ENCODE assay signal across 25 cellular contexts in the genomic region with DNA sequence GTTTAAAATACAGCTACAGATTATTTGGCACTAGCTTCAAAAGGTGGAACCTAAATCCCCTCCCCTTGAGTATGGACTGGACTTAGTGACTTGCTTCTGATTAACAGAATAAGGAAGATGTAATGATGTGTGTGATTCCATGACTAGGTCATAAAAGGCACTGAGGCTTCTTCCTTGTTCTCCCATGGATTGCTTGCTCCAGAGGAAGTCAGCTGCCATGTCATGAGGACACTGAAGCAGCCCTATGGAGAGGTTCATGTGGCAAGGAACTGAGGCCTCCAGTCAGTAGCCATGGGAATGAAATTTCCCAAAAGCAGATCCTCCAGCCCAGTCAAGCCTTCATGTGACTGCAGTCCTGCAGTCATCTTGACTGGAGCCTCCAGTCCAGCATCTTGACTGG. TPM values are rescaled to one million over a fixed set of nuclear protein-coding genes. Genes with fewer than 3 reads are reported as not detected.
A peak's percentile ranks its signal among the peaks of the same experiment; 100 is the strongest.
DNase-seq lines count a peak whose midpoint lies in the region; ATAC-seq, FAIRE-seq and TF ChIP-seq lines count a peak whose summit lies in the region.
"Had no signal": no experiment of that assay in that cellular context is flagged by ENCODE, and none has a peak within 500 bp of the region (broad histone marks: within the 10 kb centered on the region; RNA-seq: fewer than 3 reads in every experiment).

No MANE protein-coding gene starts in this region.

- H3K4me2 ChIP-seq in keratinocyte (ENCODE audit: control insufficient read depth, extremely low read depth, insufficient read depth, low read depth, low read length) = no peak overlapping the region
- H3K4me2 ChIP-seq: KMS-11 had no signal

- H4K20me1 ChIP-seq in keratinocyte (ENCODE audit: control insufficient read depth, extremely low read depth, insufficient read depth, low read length) = no peaks in the 10 kb centered on the region

- H3K9ac ChIP-seq in keratinocyte (ENCODE audit: control insufficient read depth, extremely low read depth, insufficient read depth, low read length) = no peak overlapping the region
- H3K9ac ChIP-seq: KMS-11 had no signal

- H3K79me2 ChIP-seq in keratinocyte (ENCODE audit: control insufficient read depth, insufficient read depth, low read length) = peaks cover 33% of the 10 kb centered on the region

- H3K27me3 ChIP-seq in keratinocyte (ENCODE audit: control insufficient read depth, extremely low read depth, insufficient read depth, low read length) = no peaks in the 10 kb centered on the region
- H3K27me3 ChIP-seq in upper lobe of right lung = no peaks in the 10 kb centered on the region
- H3K27me3 ChIP-seq: BE2C, Peyer's patch, SJCRH30 had no signal

- TF ChIP-seq CTCF in keratinocyte (optimal IDR thresholded peaks at IDR 0.05 in 1 of 3, IDR thresholded peaks at IDR 0.05 in 1 of 3, conservative IDR thresholded peaks at IDR 0.05 in 1 of 3; ENCODE audit: extremely low read depth in 1 of 3, insufficient read depth in 2 of 3, low read length in 3 of 3) = no peak
- no peak for TF ChIP-seq CTCF in upper lobe of right lung (IDR thresholded peaks at IDR 0.05)

- dilution Hi-C loops in keratinocyte (cut with MboI; ENCODE audit: extremely low pct_ligation_motif_present, low sequenced_read_pairs) = no loop called here

- no peak overlapping the region for H2AFZ ChIP-seq in keratinocyte (ENCODE audit: control insufficient read depth, low read length)

- ATAC-seq in activated naive CD8-positive, alpha-beta T cell treated with anti-CD3 and anti-CD28 coated beads, Interleukin-2, amount 50 U/mL, for 24 hours = no peak
- ATAC-seq in activated T-helper 17 cell treated with anti-CD3 and anti-CD28 coated beads, Interleukin-2, amount 50 U/mL, for 72 hours (replicated peaks) = no peak
- ATAC-seq in upper lobe of right lung (peak; percentile 74), HG03159 (IDR thresholded peaks at IDR 0.05; ENCODE audit: unreplicated experiment) (no peak)

- H3K9me3 ChIP-seq in keratinocyte (ENCODE audit: control insufficient read depth, low read depth, low read length) = no peaks in the 10 kb centered on the region
- H3K9me3 ChIP-seq in upper lobe of right lung = no peaks in the 10 kb centered on the region
- H3K9me3 ChIP-seq: BE2C, Peyer's patch had no signal

- no peak for DNase-seq in activated naive CD8-positive, alpha-beta T cell treated with anti-CD3 and anti-CD28 coated beads, Interleukin-2, amount 50 U/mL, for 24 hours
- DNase-seq in keratinocyte (ENCODE audit: low read depth, low spot score) = no peak
- no peak for DNase-seq in upper lobe of right lung
- no peak for DNase-seq in DMS114 treated with DMSO at 0.1 percent for 48 hours (lab: John Stamatoyannopoulos, UW; ENCODE audit: unreplicated experiment)
- DNase-seq in AML-193 (lab: John Stamatoyannopoulos, UW) = no peak
- DNase-seq: BE2C; CD4-positive, CD25-positive, alpha-beta regulatory T cell; GOT3; HCEC 1CT; NCI-H1092 treated with DMSO at 0.1 percent for 48 hours; NCI-H146; NCI-H2029 treated with DMSO at 0.1 percent for 48 hours; NCI-H2171 treated with DMSO at 0.1 percent for 48 hours; NCI-H524 treated with DMSO at 0.1 percent for 48 hours; NCI-H82; Peyer's patch; SJCRH30 had no signal

- H3K9me3 Mint-ChIP-seq in activated naive CD8-positive, alpha-beta T cell (ENCODE audit: low read depth) = peaks cover 4% of the 10 kb centered on the region
- H3K9me3 Mint-ChIP-seq in activated naive CD8-positive, alpha-beta T cell treated with anti-CD3 and anti-CD28 coated beads, Interleukin-2, amount 50 U/mL, for 24 hours = no peaks in the 10 kb centered on the region
- no peaks in the 10 kb centered on the region for H3K9me3 Mint-ChIP-seq in activated T-helper 17 cell treated with anti-CD3 and anti-CD28 coated beads, Interleukin-2, amount 50 U/mL, for 72 hours

- H3K27ac Mint-ChIP-seq in activated naive CD8-positive, alpha-beta T cell = peak overlapping the region; percentile 7
- H3K27ac Mint-ChIP-seq in activated naive CD8-positive, alpha-beta T cell treated with anti-CD3 and anti-CD28 coated beads, Interleukin-2, amount 50 U/mL, for 24 hours = no peak overlapping the region
- peak overlapping the region; percentile 58 for H3K27ac Mint-ChIP-seq in activated T-helper 17 cell treated with anti-CD3 and anti-CD28 coated beads, Interleukin-2, amount 50 U/mL, for 72 hours

- no peak overlapping the region for H3K4me3 ChIP-seq in keratinocyte (ENCODE audit: control insufficient read depth in 2 of 3, extremely low read depth in 1 of 3, insufficient read depth in 2 of 3, low read depth in 1 of 3, low read length in 3 of 3)
- H3K4me3 ChIP-seq in upper lobe of right lung = no peak overlapping the region
- H3K4me3 ChIP-seq: Peyer's patch, SJCRH30 had no signal

- no peak overlapping the region for H3K4me3 Mint-ChIP-seq in activated naive CD8-positive, alpha-beta T cell
- H3K4me3 Mint-ChIP-seq in activated naive CD8-positive, alpha-beta T cell treated with anti-CD3 and anti-CD28 coated beads, Interleukin-2, amount 50 U/mL, for 24 hours = no peak overlapping the region
- H3K4me3 Mint-ChIP-seq in activated T-helper 17 cell treated with anti-CD3 and anti-CD28 coated beads, Interleukin-2, amount 50 U/mL, for 72 hours = no peak overlapping the region
- H3K4me3 Mint-ChIP-seq: CD4-positive, CD25-positive, alpha-beta regulatory T cell had no signal

- H3K9me1 ChIP-seq in keratinocyte (ENCODE audit: control insufficient read depth, extremely low read depth, insufficient read depth, low read length) = no peaks in the 10 kb centered on the region

- H3K4me1 ChIP-seq in keratinocyte (ENCODE audit: control insufficient read depth, extremely low read depth, insufficient read depth, low read length) = no peaks in the 10 kb centered on the region
- H3K4me1 ChIP-seq in upper lobe of right lung = peaks cover 9% of the 10 kb centered on the region
- H3K4me1 ChIP-seq: BE2C, SJCRH30 had no signal

- peaks cover 19% of the 10 kb centered on the region for H3K36me3 Mint-ChIP-seq in activated naive CD8-positive, alpha-beta T cell
- peaks cover 53% of the 10 kb centered on the region for H3K36me3 Mint-ChIP-seq in activated naive CD8-positive, alpha-beta T cell treated with anti-CD3 and anti-CD28 coated beads, Interleukin-2, amount 50 U/mL, for 24 hours (ENCODE audit: low read depth)
- H3K36me3 Mint-ChIP-seq in activated T-helper 17 cell treated with anti-CD3 and anti-CD28 coated beads, Interleukin-2, amount 50 U/mL, for 72 hours (ENCODE audit: low read depth) = peaks cover 36% of the 10 kb centered on the region

- no peaks in the 10 kb centered on the region for H3K27me3 Mint-ChIP-seq in activated naive CD8-positive, alpha-beta T cell
- H3K27me3 Mint-ChIP-seq in activated naive CD8-positive, alpha-beta T cell treated with anti-CD3 and anti-CD28 coated beads, Interleukin-2, amount 50 U/mL, for 24 hours = no peaks in the 10 kb centered on the region
- no peaks in the 10 kb centered on the region for H3K27me3 Mint-ChIP-seq in activated T-helper 17 cell treated with anti-CD3 and anti-CD28 coated beads, Interleukin-2, amount 50 U/mL, for 72 hours
- H3K27me3 Mint-ChIP-seq: CD4-positive, CD25-positive, alpha-beta regulatory T cell had no signal

- FAIRE-seq in keratinocyte (lab: Jason Lieb, UNC) = peak; percentile 17
- FAIRE-seq: A204.1, G401.6, GM18507, HTR-8/SVneo had no signal

- peaks cover 64% of the 10 kb centered on the region for H3K4me1 Mint-ChIP-seq in activated naive CD8-positive, alpha-beta T cell (ENCODE audit: low read depth)
- H3K4me1 Mint-ChIP-seq in activated naive CD8-positive, alpha-beta T cell treated with anti-CD3 and anti-CD28 coated beads, Interleukin-2, amount 50 U/mL, for 24 hours = peaks cover 47% of the 10 kb centered on the region
- H3K4me1 Mint-ChIP-seq in activated T-helper 17 cell treated with anti-CD3 and anti-CD28 coated beads, Interleukin-2, amount 50 U/mL, for 72 hours = peaks cover 45% of the 10 kb centered on the region

- intact Hi-C loops in upper lobe of right lung (cut with DNase I) = no loop called here

- no peak overlapping the region for H3K27ac ChIP-seq in keratinocyte (ENCODE audit: control insufficient read depth, insufficient read depth, low read length)
- H3K27ac ChIP-seq in upper lobe of right lung = no peak overlapping the region
- H3K27ac ChIP-seq: KMS-11, Peyer's patch, SJCRH30 had no signal

- H3K36me3 ChIP-seq in keratinocyte (ENCODE audit: control insufficient read depth in 2 of 2, extremely low read depth in 1 of 2, insufficient read depth in 2 of 2, low read length in 2 of 2) = peaks cover 0 to 2% of the 10 kb centered on the region in 2 experiments
- H3K36me3 ChIP-seq in upper lobe of right lung = peaks cover 15% of the 10 kb centered on the region
- H3K36me3 ChIP-seq: BE2C had no signal

RNA-seq across cellular contexts. Expression of a gene that starts 10.7 kb away (rescaled TPM):
- total RNA-seq in activated T-helper 17 cell treated with anti-CD3 and anti-CD28 coated beads, Interleukin-2, amount 50 U/mL, for 72 hours = 10 to 100 TPM; 41.5 to 48.9 TPM
- polyA plus RNA-seq in keratinocyte = 77.2 to 111 TPM (median 106 TPM) in 3 replicates
- 12.3 TPM for polyA plus RNA-seq in keratinocyte (2011; ENCODE audit: low read depth)
- 58.9 and 74.6 TPM in 2 replicates for polyA plus RNA-seq in keratinocyte (2011; cell fraction: cytosol; rRNA removed)
- polyA plus RNA-seq in keratinocyte (2011; cell fraction: nucleus; rRNA removed) = 59.6 and 95.5 TPM in 2 replicates
- 47.5 and 70.1 TPM in 2 replicates for polyA plus RNA-seq in keratinocyte (2012; ENCODE audit: low replicate concordance)
- polyA minus RNA-seq in keratinocyte = 19.3 to 40.9 TPM (median 30.2 TPM) in 3 replicates
- polyA minus RNA-seq in keratinocyte (2011; cell fraction: cytosol; rRNA and poly(A)+ RNA removed) = 108 TPM
- polyA minus RNA-seq in keratinocyte (2011; cell fraction: nucleus; rRNA and poly(A)+ RNA removed) = 11.3 and 24.4 TPM in 2 replicates
- 154 TPM for total RNA-seq in upper lobe of right lung

RNA-seq across cellular contexts. Expression of a gene that starts 28.5 kb away (rescaled TPM):
- 10 to 100 TPM; 20.6 to 37.0 TPM for total RNA-seq in activated T-helper 17 cell treated with anti-CD3 and anti-CD28 coated beads, Interleukin-2, amount 50 U/mL, for 72 hours
- 15.0 to 36.6 TPM (median 20.5 TPM) in 3 replicates for polyA plus RNA-seq in keratinocyte
- polyA plus RNA-seq in keratinocyte (2011; ENCODE audit: low read depth) = 58.7 TPM
- polyA plus RNA-seq in keratinocyte (2011; cell fraction: cytosol; rRNA removed) = 22.2 and 38.4 TPM in 2 replicates
- 11.6 and 18.0 TPM in 2 replicates for polyA plus RNA-seq in keratinocyte (2011; cell fraction: nucleus; rRNA removed)
- polyA plus RNA-seq in keratinocyte (2012; ENCODE audit: low replicate concordance) = 30.4 and 45.6 TPM in 2 replicates
- polyA minus RNA-seq in keratinocyte = 0.26 to 4.0 TPM (median 0.99 TPM) in 3 replicates
- polyA minus RNA-seq in keratinocyte (2011; cell fraction: cytosol; rRNA and poly(A)+ RNA removed) = 1.9 TPM
- polyA minus RNA-seq in keratinocyte (2011; cell fraction: nucleus; rRNA and poly(A)+ RNA removed) = 1.2 and 2.3 TPM in 2 replicates
- total RNA-seq in upper lobe of right lung = 17.1 TPM

RNA-seq across cellular contexts. Expression of a gene that starts 29.9 kb away (rescaled TPM):
- total RNA-seq in activated T-helper 17 cell treated with anti-CD3 and anti-CD28 coated beads, Interleukin-2, amount 50 U/mL, for 72 hours = 1 to 10 TPM; 1.4 to 1.8 TPM
- 0.06 to 0.17 TPM (median 0.07 TPM) in 3 replicates for polyA plus RNA-seq in keratinocyte
- polyA plus RNA-seq in keratinocyte (2011; ENCODE audit: low read depth) = not detected
- polyA plus RNA-seq in keratinocyte (2011; cell fraction: cytosol; rRNA removed) = 0.04 and 0.05 TPM in 2 replicates
- 0.08 TPM in 2 replicates for polyA plus RNA-seq in keratinocyte (2011; cell fraction: nucleus; rRNA removed)
- 0.08 TPM in 1 of 2 replicates, not detected in the other for polyA plus RNA-seq in keratinocyte (2012; ENCODE audit: low replicate concordance)
- polyA minus RNA-seq in keratinocyte = 0.22 TPM in 1 of 3 replicates, not detected in the others
- not detected for polyA minus RNA-seq in keratinocyte (2011; cell fraction: cytosol; rRNA and poly(A)+ RNA removed)
- not detected in 2 replicates for polyA minus RNA-seq in keratinocyte (2011; cell fraction: nucleus; rRNA and poly(A)+ RNA removed)
- total RNA-seq in upper lobe of right lung = 44.6 TPM

Comparison
In these comparisons a context has a peak if more than half of its experiments do, and no peak if none do; other contexts are left out.
1. RNA of a gene that starts 29.9 kb away (total RNA-seq): 44.6 TPM in upper lobe of right lung (single experiment); 1.4 to 1.8 TPM in activated T-helper 17 cell treated with anti-CD3 and anti-CD28 coated beads, Interleukin-2, amount 50 U/mL, for 72 hours; every median in the first group is over 10 times any median in the second.